ENCODE assay signal across 20 cellular contexts in the genomic region with DNA sequence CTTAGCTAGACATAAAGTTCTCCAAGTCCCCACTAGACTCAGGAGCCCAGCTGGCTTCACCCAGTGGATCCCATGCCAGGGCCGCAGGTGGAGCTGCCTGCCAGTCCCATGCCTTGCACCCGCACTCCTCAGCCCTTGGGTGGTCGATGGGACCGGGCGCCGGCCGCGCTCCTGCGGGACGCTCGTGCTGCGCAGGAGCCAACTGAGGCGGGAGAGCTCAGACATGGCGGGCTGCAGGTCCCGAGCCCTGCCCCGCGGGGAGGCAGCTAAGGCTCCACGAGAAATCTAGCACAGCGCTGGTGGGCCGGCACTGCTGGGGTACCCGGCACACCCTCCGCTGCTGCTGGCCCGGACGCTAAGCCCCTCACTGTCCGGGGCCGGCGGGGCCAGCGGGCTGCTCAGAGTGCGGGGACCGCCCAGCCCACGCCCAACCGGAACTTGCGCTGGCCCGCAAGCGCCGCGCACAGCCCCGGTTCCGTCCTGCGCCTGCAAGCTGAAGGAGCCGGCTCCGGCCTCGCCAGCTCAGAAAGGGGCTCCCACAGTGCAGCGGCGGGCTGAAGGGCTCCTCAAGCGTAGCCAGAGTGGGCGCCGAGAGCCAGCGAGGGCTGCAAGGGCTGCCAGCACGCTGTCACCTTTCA. TPM values are rescaled to one million over a fixed set of nuclear protein-coding genes. Genes with fewer than 3 reads are reported as not detected.
DNase-seq lines count a peak whose midpoint lies in the region; ATAC-seq, FAIRE-seq and TF ChIP-seq lines count a peak whose summit lies in the region.
"Had no signal": no experiment of that assay in that cellular context is flagged by ENCODE, and none has a peak within 500 bp of the region (broad histone marks: within the 10 kb centered on the region; RNA-seq: fewer than 3 reads in every experiment).

No MANE protein-coding gene starts in this region.

- H3K27me3 ChIP-seq in right cardiac atrium (ENCODE audit: control insufficient read depth, insufficient read depth) (no peaks in the 10 kb centered on the region), spleen (replicated peaks in 1 of 7) (no peaks in the 10 kb centered on the region)

- H3K4me3 ChIP-seq in right cardiac atrium (ENCODE audit: low read length) (no peak overlapping the region), iPS-18c (ENCODE audit: insufficient read depth, low read depth, low read length) (peak overlapping the region; percentile 9; the same call in 1 of the 2 replicates), spleen (no peak overlapping the region)
- H3K4me3 ChIP-seq: A549 had no signal

- DNase-seq in right cardiac atrium (peak in 2 of 3 donors; percentile 49 to 50), Right ventricle myocardium superior (no peak), spleen (peak; percentile 76), NOMO-1 treated with DMSO at 0.1 percent for 48 hours (lab: John Stamatoyannopoulos, UW; ENCODE audit: unreplicated experiment) (no peak), CD14-positive monocyte (ENCODE audit: low spot score) (no peak), RCC 7860 (ENCODE audit: low spot score) (no peak)
- DNase-seq: AML-193; Calu3; CD4-positive, alpha-beta memory T cell; DMS53; DND-41; EL; HCEC 1CT had no signal

- no peaks in the 10 kb centered on the region for H3K27me3 Mint-ChIP-seq in CD14-positive monocyte (ENCODE audit: low read depth in 3 of 3)
- H3K27me3 Mint-ChIP-seq: CD4-positive, alpha-beta memory T cell had no signal

- TF ChIP-seq POLR2A in spleen (IDR thresholded peaks at IDR 0.05) = no peak

- H3K27ac Mint-ChIP-seq in CD14-positive monocyte = peak overlapping the region in 1 of 7 donors; percentile 12

- peaks cover 29 to 40% of the 10 kb centered on the region in 2 donors for H3K36me3 Mint-ChIP-seq in CD14-positive monocyte

- 97% methylated on average over 50 of the region's 50 CpGs for WGBS in right cardiac atrium
- WGBS in spleen, 5 donors = 95 to 98% (median 97%) methylated on average over 6 to 50 of the region's 50 CpGs

- H3K9me3 Mint-ChIP-seq in CD14-positive monocyte = peaks cover 0 to 4% (median 0%) of the 10 kb centered on the region in 7 donors

- no peak for FAIRE-seq in RCC 7860 (lab: Jason Lieb, UNC)
- FAIRE-seq: A549, G401.6, GM12892, GM18507 had no signal

- H3K4me1 Mint-ChIP-seq in CD14-positive monocyte = peaks cover 40% of the 10 kb centered on the region

- intact Hi-C loops in right cardiac atrium (cut with DNase I) (no loop called here), Right ventricle myocardium superior (cut with DNase I) (no loop called here), spleen (cut with DNase I; ENCODE audit: low total_unique reads) (no loop called here), CD14-positive monocyte (cut with micrococcal nuclease) (no loop called here)

- TF ChIP-seq CTCF in spleen (IDR thresholded peaks at IDR 0.05 in 8 of 11, conservative IDR thresholded peaks at IDR 0.05 in 3 of 11) (no peak), CD14-positive monocyte (IDR thresholded peaks at IDR 0.05) (no peak)

- ATAC-seq in right cardiac atrium = no peak
- ATAC-seq in Right ventricle myocardium superior (ENCODE audit: poor library complexity) = no peak
- ATAC-seq: A549 had no signal

- H3K27ac ChIP-seq in right cardiac atrium (ENCODE audit: low read length) = no peak overlapping the region
- H3K27ac ChIP-seq in spleen = peak overlapping the region in 3 of 8 donors; percentile 76 to 82 (median 78)
- H3K27ac ChIP-seq: 22Rv1, A549, C4-2B had no signal

- peaks cover 0 to 68% (median 9%) of the 10 kb centered on the region in 6 donors for H3K36me3 ChIP-seq in spleen

- no peak overlapping the region for H3K4me3 Mint-ChIP-seq in CD14-positive monocyte
- H3K4me3 Mint-ChIP-seq: CD4-positive, alpha-beta memory T cell had no signal

- H3K4me1 ChIP-seq in right cardiac atrium (ENCODE audit: control insufficient read depth, insufficient read depth, low read length) = peaks cover 3% of the 10 kb centered on the region
- peaks cover 13 to 90% (median 43%) of the 10 kb centered on the region in 6 donors for H3K4me1 ChIP-seq in spleen

- H3K9me3 ChIP-seq in right cardiac atrium (ENCODE audit: control insufficient read depth, low read length) (no peaks in the 10 kb centered on the region), iPS-18c (ENCODE audit: control insufficient read depth, insufficient read depth, low read length) (no peaks in the 10 kb centered on the region), spleen (no peaks in the 10 kb centered on the region)
- H3K9me3 ChIP-seq: A549 had no signal

RNA-seq across cellular contexts. Expression of a gene that starts 5.8 kb away (rescaled TPM):
- total RNA-seq in right cardiac atrium = 10 to 100 TPM; 20.6 to 30.2 (median 26.6) TPM
- 11.2 TPM for polyA plus RNA-seq in right cardiac atrium
- total RNA-seq in Right ventricle myocardium superior = 24.7 TPM
- total RNA-seq in spleen = 100 to 1,000 TPM in 1 of 7 donors, 10 to 100 TPM in 6; 47.7 to 107 (median 75.5) TPM
- polyA plus RNA-seq in spleen = 10 to 100 TPM; 10.8 to 15.7 (median 12.2) TPM
- polyA plus RNA-seq in CD14-positive monocyte = 10 to 100 TPM; 51.9 to 56.8 TPM

Comparison
In these comparisons a context has a peak if more than half of its experiments do, and no peak if none do; other contexts are left out.
1. DNase-seq: peak in right cardiac atrium (2 of 3) and spleen (single experiment); none in Right ventricle myocardium superior (single experiment), NOMO-1 treated with DMSO at 0.1 percent for 48 hours (single experiment), CD14-positive monocyte (single experiment) and RCC 7860 (single experiment).